1 cellular context compared by ENCODE assay signal in the genomic region with DNA sequence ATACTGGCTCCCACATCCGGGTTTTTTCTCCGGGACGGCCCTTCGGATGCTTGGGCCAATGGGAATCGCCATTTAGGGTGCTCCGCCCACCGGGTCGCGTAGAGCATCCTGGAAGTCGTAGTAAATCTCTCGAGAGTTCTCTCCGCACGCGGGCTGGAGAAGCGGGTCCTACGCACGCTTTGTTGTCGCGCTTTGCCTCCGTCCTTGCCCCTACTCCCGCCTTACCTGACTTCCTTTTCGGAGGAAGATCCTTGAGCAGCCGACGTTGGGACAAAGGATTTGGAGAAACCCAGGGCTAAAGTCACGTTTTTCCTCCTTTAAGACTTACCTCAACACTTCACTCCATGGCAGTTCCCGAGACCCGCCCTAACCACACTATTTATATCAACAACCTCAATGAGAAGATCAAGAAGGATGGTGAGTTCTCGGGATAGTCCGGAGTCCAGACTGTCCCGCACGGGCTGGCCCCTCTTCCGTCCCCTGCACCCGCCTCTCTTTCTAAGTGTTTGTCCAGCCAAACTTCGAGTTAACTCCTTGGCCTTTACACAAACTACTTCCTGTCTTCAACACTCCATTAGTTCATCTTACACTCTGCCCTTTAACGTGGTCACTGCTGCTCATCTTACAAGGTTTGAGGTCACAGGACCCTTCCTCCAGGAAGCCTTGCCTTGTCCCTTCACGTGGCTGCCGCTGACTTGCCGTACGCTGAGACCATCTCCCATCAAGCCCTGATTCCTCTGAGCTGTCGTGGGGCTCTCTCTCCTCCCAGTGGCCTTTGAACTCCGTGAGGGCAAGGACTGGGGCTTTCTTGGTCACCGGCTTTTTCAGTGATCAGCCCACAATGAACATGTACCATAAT.
TF ChIP-seq lines count a peak whose summit lies in the region.

A gene (plus strand): TSS at position 139 of the 859 bp plus-strand sequence. CDS start 206 bp downstream, at position 345.

TF ChIP-seq in HepG2, 621 proteins besides CTCF, POLR2A, EP300 and RAD21 (continued from another document and continues in another):
- TF ChIP-seq, protein P1, sequence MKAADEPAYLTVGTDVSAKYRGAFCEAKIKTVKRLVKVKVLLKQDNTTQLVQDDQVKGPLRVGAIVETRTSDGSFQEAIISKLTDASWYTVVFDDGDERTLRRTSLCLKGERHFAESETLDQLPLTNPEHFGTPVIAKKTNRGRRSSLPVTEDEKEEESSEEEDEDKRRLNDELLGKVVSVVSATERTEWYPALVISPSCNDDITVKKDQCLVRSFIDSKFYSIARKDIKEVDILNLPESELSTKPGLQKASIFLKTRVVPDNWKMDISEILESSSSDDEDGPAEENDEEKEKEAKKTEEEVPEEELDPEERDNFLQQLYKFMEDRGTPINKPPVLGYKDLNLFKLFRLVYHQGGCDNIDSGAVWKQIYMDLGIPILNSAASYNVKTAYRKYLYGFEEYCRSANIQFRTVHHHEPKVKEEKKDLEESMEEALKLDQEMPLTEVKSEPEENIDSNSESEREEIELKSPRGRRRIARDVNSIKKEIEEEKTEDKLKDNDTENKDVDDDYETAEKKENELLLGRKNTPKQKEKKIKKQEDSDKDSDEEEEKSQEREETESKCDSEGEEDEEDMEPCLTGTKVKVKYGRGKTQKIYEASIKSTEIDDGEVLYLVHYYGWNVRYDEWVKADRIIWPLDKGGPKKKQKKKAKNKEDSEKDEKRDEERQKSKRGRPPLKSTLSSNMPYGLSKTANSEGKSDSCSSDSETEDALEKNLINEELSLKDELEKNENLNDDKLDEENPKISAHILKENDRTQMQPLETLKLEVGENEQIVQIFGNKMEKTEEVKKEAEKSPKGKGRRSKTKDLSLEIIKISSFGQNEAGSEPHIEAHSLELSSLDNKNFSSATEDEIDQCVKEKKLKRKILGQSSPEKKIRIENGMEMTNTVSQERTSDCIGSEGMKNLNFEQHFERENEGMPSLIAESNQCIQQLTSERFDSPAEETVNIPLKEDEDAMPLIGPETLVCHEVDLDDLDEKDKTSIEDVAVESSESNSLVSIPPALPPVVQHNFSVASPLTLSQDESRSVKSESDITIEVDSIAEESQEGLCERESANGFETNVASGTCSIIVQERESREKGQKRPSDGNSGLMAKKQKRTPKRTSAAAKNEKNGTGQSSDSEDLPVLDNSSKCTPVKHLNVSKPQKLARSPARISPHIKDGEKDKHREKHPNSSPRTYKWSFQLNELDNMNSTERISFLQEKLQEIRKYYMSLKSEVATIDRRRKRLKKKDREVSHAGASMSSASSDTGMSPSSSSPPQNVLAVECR (CRISPR knock-in tag; IDR thresholded peaks at IDR 0.05; ENCODE audit: borderline replicate concordance), result peak; percentile 61; the same call in 1 of the 2 replicates
- TF ChIP-seq, protein P2, sequence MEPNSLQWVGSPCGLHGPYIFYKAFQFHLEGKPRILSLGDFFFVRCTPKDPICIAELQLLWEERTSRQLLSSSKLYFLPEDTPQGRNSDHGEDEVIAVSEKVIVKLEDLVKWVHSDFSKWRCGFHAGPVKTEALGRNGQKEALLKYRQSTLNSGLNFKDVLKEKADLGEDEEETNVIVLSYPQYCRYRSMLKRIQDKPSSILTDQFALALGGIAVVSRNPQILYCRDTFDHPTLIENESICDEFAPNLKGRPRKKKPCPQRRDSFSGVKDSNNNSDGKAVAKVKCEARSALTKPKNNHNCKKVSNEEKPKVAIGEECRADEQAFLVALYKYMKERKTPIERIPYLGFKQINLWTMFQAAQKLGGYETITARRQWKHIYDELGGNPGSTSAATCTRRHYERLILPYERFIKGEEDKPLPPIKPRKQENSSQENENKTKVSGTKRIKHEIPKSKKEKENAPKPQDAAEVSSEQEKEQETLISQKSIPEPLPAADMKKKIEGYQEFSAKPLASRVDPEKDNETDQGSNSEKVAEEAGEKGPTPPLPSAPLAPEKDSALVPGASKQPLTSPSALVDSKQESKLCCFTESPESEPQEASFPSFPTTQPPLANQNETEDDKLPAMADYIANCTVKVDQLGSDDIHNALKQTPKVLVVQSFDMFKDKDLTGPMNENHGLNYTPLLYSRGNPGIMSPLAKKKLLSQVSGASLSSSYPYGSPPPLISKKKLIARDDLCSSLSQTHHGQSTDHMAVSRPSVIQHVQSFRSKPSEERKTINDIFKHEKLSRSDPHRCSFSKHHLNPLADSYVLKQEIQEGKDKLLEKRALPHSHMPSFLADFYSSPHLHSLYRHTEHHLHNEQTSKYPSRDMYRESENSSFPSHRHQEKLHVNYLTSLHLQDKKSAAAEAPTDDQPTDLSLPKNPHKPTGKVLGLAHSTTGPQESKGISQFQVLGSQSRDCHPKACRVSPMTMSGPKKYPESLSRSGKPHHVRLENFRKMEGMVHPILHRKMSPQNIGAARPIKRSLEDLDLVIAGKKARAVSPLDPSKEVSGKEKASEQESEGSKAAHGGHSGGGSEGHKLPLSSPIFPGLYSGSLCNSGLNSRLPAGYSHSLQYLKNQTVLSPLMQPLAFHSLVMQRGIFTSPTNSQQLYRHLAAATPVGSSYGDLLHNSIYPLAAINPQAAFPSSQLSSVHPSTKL (CRISPR knock-in tag; IDR thresholded peaks at IDR 0.05), result peak; percentile 10; the same call in 1 of the 2 replicates
- TF ChIP-seq ZNF143 (CRISPR knock-in tag; IDR thresholded peaks at IDR 0.05) (peak; percentile 90), ZNF20 (CRISPR knock-in tag; IDR thresholded peaks at IDR 0.05) (0 out of 2 replicates have a peak, but pooled peaks have one; percentile 27), ZFP37 (CRISPR knock-in tag; IDR thresholded peaks at IDR 0.05; ENCODE audit: borderline replicate concordance) (0 out of 2 replicates have a peak, but pooled peaks have one; percentile 40), KMT2B (CRISPR knock-in tag; IDR thresholded peaks at IDR 0.05) (peak; percentile 55; the same call in 1 of the 2 replicates), GATA4 (IDR thresholded peaks at IDR 0.05; ENCODE audit: borderline replicate concordance, low read depth) (no peak), THAP11 (CRISPR knock-in tag; IDR thresholded peaks at IDR 0.05) (peak; percentile 94), ZNF317 (CRISPR knock-in tag; IDR thresholded peaks at IDR 0.05) (peak; percentile 53; the same call in 1 of the 2 replicates), ZIK1 (CRISPR knock-in tag; IDR thresholded peaks at IDR 0.05; ENCODE audit: borderline replicate concordance, low read depth) (no peak), SIN3A (IDR thresholded peaks at IDR 0.05; ENCODE audit: borderline replicate concordance, low read depth, low read length) (peak; percentile 76), NFIC (IDR thresholded peaks at IDR 0.05; ENCODE audit: low read length) (no peak), ZSCAN22 (CRISPR knock-in tag; IDR thresholded peaks at IDR 0.05) (0 out of 2 replicates have a peak, but pooled peaks have one; percentile 37), DNMT3B (CRISPR knock-in tag; conservative IDR thresholded peaks at IDR 0.05) (no peak), NCOR1 (IDR thresholded peaks at IDR 0.05; ENCODE audit: borderline replicate concordance, low read length) (no peak), HNF4G (IDR thresholded peaks at IDR 0.05; ENCODE audit: borderline replicate concordance, low read depth, low read length) (peak; percentile 45; the same call in 1 of the 2 replicates), HNF4G (CRISPR knock-in tag; IDR thresholded peaks at IDR 0.05; ENCODE audit: borderline replicate concordance, low read depth) (peak; percentile 66; the same call in 1 of the 2 replicates), RARG (CRISPR knock-in tag; IDR thresholded peaks at IDR 0.05; ENCODE audit: low read depth) (peak; percentile 88; the same call in 1 of the 2 replicates), ISX (CRISPR knock-in tag; conservative IDR thresholded peaks at IDR 0.05) (0 out of 2 replicates have a peak, but pooled peaks have one; percentile 56), NFYC (CRISPR knock-in tag; IDR thresholded peaks at IDR 0.05) (peak; percentile 65), ZFY (CRISPR knock-in tag; IDR thresholded peaks at IDR 0.05) (peak; percentile 43; the same call in 1 of the 2 replicates), DR1 (CRISPR knock-in tag; IDR thresholded peaks at IDR 0.05) (no peak), KDM2A (CRISPR knock-in tag; IDR thresholded peaks at IDR 0.05; ENCODE audit: borderline replicate concordance, low read depth) (peak; percentile 16; the same call in 1 of the 2 replicates), ZNF468 (CRISPR knock-in tag; IDR thresholded peaks at IDR 0.05) (no peak), PHF21A (CRISPR knock-in tag; IDR thresholded peaks at IDR 0.05) (no peak)
- TF ChIP-seq, protein P3, sequence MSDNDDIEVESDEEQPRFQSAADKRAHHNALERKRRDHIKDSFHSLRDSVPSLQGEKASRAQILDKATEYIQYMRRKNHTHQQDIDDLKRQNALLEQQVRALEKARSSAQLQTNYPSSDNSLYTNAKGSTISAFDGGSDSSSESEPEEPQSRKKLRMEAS (IDR thresholded peaks at IDR 0.05), result peak; percentile 92
- TF ChIP-seq, protein P4, sequence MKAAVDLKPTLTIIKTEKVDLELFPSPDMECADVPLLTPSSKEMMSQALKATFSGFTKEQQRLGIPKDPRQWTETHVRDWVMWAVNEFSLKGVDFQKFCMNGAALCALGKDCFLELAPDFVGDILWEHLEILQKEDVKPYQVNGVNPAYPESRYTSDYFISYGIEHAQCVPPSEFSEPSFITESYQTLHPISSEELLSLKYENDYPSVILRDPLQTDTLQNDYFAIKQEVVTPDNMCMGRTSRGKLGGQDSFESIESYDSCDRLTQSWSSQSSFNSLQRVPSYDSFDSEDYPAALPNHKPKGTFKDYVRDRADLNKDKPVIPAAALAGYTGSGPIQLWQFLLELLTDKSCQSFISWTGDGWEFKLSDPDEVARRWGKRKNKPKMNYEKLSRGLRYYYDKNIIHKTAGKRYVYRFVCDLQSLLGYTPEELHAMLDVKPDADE (CRISPR knock-in tag; IDR thresholded peaks at IDR 0.05), result peak; percentile 76; the same call in 1 of the 2 replicates
- TF ChIP-seq, protein P5, sequence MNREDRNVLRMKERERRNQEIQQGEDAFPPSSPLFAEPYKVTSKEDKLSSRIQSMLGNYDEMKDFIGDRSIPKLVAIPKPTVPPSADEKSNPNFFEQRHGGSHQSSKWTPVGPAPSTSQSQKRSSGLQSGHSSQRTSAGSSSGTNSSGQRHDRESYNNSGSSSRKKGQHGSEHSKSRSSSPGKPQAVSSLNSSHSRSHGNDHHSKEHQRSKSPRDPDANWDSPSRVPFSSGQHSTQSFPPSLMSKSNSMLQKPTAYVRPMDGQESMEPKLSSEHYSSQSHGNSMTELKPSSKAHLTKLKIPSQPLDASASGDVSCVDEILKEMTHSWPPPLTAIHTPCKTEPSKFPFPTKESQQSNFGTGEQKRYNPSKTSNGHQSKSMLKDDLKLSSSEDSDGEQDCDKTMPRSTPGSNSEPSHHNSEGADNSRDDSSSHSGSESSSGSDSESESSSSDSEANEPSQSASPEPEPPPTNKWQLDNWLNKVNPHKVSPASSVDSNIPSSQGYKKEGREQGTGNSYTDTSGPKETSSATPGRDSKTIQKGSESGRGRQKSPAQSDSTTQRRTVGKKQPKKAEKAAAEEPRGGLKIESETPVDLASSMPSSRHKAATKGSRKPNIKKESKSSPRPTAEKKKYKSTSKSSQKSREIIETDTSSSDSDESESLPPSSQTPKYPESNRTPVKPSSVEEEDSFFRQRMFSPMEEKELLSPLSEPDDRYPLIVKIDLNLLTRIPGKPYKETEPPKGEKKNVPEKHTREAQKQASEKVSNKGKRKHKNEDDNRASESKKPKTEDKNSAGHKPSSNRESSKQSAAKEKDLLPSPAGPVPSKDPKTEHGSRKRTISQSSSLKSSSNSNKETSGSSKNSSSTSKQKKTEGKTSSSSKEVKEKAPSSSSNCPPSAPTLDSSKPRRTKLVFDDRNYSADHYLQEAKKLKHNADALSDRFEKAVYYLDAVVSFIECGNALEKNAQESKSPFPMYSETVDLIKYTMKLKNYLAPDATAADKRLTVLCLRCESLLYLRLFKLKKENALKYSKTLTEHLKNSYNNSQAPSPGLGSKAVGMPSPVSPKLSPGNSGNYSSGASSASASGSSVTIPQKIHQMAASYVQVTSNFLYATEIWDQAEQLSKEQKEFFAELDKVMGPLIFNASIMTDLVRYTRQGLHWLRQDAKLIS (CRISPR knock-in tag; IDR thresholded peaks at IDR 0.05), result no peak
- TF ChIP-seq, protein P6, sequence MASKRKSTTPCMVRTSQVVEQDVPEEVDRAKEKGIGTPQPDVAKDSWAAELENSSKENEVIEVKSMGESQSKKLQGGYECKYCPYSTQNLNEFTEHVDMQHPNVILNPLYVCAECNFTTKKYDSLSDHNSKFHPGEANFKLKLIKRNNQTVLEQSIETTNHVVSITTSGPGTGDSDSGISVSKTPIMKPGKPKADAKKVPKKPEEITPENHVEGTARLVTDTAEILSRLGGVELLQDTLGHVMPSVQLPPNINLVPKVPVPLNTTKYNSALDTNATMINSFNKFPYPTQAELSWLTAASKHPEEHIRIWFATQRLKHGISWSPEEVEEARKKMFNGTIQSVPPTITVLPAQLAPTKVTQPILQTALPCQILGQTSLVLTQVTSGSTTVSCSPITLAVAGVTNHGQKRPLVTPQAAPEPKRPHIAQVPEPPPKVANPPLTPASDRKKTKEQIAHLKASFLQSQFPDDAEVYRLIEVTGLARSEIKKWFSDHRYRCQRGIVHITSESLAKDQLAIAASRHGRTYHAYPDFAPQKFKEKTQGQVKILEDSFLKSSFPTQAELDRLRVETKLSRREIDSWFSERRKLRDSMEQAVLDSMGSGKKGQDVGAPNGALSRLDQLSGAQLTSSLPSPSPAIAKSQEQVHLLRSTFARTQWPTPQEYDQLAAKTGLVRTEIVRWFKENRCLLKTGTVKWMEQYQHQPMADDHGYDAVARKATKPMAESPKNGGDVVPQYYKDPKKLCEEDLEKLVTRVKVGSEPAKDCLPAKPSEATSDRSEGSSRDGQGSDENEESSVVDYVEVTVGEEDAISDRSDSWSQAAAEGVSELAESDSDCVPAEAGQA (IDR thresholded peaks at IDR 0.05; ENCODE audit: low read depth), result no peak
- TF ChIP-seq, protein P6 (CRISPR knock-in tag; IDR thresholded peaks at IDR 0.05; ENCODE audit: borderline replicate concordance), result peak; percentile 71; the same call in 1 of the 2 replicates
- TF ChIP-seq, protein P7, sequence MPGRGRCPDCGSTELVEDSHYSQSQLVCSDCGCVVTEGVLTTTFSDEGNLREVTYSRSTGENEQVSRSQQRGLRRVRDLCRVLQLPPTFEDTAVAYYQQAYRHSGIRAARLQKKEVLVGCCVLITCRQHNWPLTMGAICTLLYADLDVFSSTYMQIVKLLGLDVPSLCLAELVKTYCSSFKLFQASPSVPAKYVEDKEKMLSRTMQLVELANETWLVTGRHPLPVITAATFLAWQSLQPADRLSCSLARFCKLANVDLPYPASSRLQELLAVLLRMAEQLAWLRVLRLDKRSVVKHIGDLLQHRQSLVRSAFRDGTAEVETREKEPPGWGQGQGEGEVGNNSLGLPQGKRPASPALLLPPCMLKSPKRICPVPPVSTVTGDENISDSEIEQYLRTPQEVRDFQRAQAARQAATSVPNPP (CRISPR knock-in tag; IDR thresholded peaks at IDR 0.05), result 0 out of 2 replicates have a peak, but pooled peaks have one; percentile 63
